9 cellular contexts compared by ENCODE assay signal in genomic region chr12:66241061-66242043, GRCh38. TPM values are rescaled to one million over a fixed set of nuclear protein-coding genes. Genes with fewer than 3 reads are reported as not detected.
A peak's percentile ranks its signal among the peaks of the same experiment; 100 is the strongest.
DNase-seq lines count a peak whose midpoint lies in the region; FAIRE-seq and TF ChIP-seq lines count a peak whose summit lies in the region.
"Had no signal": no experiment of that assay in that cellular context is flagged by ENCODE, and none has a peak within 500 bp of the region (broad histone marks: within the 10 kb centered on the region; RNA-seq: fewer than 3 reads in every experiment).

No MANE protein-coding gene starts in this region.

- no peaks in the 10 kb centered on the region for H3K79me2 ChIP-seq in PC-9 (ENCODE audit: low read depth)

- no peaks in the 10 kb centered on the region for H4K20me1 ChIP-seq in PC-9 (ENCODE audit: insufficient read depth)

- H3F3A ChIP-seq in PC-9 (ENCODE audit: insufficient read depth, low read depth): no peaks in the 10 kb centered on the region

- TF ChIP-seq CTCF in BJ (IDR thresholded peaks at IDR 0.05; ENCODE audit: insufficient read depth, low read depth, low read length) (no peak), bronchial epithelial cell (IDR thresholded peaks at IDR 0.05; ENCODE audit: insufficient read depth, low read length, severe bottlenecking) (no peak), PC-9 (conservative IDR thresholded peaks at IDR 0.05) (no peak), A673 (conservative IDR thresholded peaks at IDR 0.05; ENCODE audit: low read depth, low read length) (no peak)

- POLR2A ChIA-PET in BJ (lab: Charles Lee) (no interaction called here), PC-9 (lab: Charles Lee; ENCODE audit: unreplicated experiment) (no interaction called here), A673 (lab: Charles Lee; ENCODE audit: low non-redundant PET) (no interaction called here)

- CTCF ChIA-PET in BJ (lab: Yijun Ruan, JAX) (interaction anchor here (1.6 kb wide), 1 partner anchor 11 kb away, joined by 4 read pairs; no protein-coding TSS in a partner anchor), PC-9 (lab: Charles Lee) (no interaction called here), A673 (lab: Charles Lee) (no interaction called here)

- H3K27ac ChIP-seq in PC-9 (no peak overlapping the region), A673 (ENCODE audit: low read depth, low read length, poor library complexity, severe bottlenecking) (no peak overlapping the region)
- H3K27ac ChIP-seq: tibial artery had no signal

- H3K36me3 ChIP-seq in BJ (ENCODE audit: control insufficient read depth, insufficient read depth, low read length): no peaks in the 10 kb centered on the region
- H3K36me3 ChIP-seq in MG63: no peaks in the 10 kb centered on the region
- H3K36me3 ChIP-seq in bronchial epithelial cell (ENCODE audit: control insufficient read depth, insufficient read depth, low read length): no peaks in the 10 kb centered on the region
- no peaks in the 10 kb centered on the region for H3K36me3 ChIP-seq in PC-9 (ENCODE audit: low read depth)
- no peaks in the 10 kb centered on the region for H3K36me3 ChIP-seq in A673 (ENCODE audit: insufficient read depth, low read length, poor library complexity, severe bottlenecking)
- H3K36me3 ChIP-seq: tibial artery had no signal

- H3K4me1 ChIP-seq in PC-9 (replicated peaks; ENCODE audit: insufficient read depth): peaks cover 22% of the 10 kb centered on the region
- peaks cover 5% of the 10 kb centered on the region for H3K4me1 ChIP-seq in A673 (ENCODE audit: insufficient read depth, low read length, poor library complexity, severe bottlenecking)

- intact Hi-C loops in PC-9 (cut with micrococcal nuclease; ENCODE audit: unreplicated experiment) (no loop called here), A673 (cut with micrococcal nuclease; ENCODE audit: unreplicated experiment) (no loop called here)

- H3K4me2 ChIP-seq in PC-9: no peak overlapping the region

- no peak overlapping the region for H2AFZ ChIP-seq in PC-9

- no TSS peak for BruUV-seq in PC-9 (replicated peaks; lab: Mats Ljungman, UMichigan)
- no TSS peak for BruUV-seq in A673 (replicated peaks; lab: Mats Ljungman, UMichigan)

- no peaks in the 10 kb centered on the region for H3K9me2 ChIP-seq in PC-9 (ENCODE audit: insufficient read depth)

- H3K27me3 ChIP-seq in BJ (ENCODE audit: control insufficient read depth, insufficient read depth, low read length) (no peaks in the 10 kb centered on the region), MG63 (no peaks in the 10 kb centered on the region), bronchial epithelial cell (ENCODE audit: control insufficient read depth, insufficient read depth, low read length) (no peaks in the 10 kb centered on the region), PC-9 (ENCODE audit: insufficient read depth, low read depth) (no peaks in the 10 kb centered on the region), A673 (replicated peaks; ENCODE audit: insufficient read depth, low read depth, low read length, poor library complexity) (no peaks in the 10 kb centered on the region)
- H3K27me3 ChIP-seq: tibial artery had no signal

- H3K9me3 ChIP-seq in MG63: no peaks in the 10 kb centered on the region
- no peaks in the 10 kb centered on the region for H3K9me3 ChIP-seq in PC-9 (ENCODE audit: insufficient read depth, low read depth)
- H3K9me3 ChIP-seq in A673 (ENCODE audit: low read depth, low read length, poor library complexity, severe bottlenecking): no peaks in the 10 kb centered on the region
- H3K9me3 ChIP-seq: tibial artery had no signal

- FAIRE-seq in bronchial epithelial cell (lab: Jason Lieb, UNC) (no peak), frontal cortex (lab: Jason Lieb, UNC) (no peak)

- DNase-seq in BJ (ENCODE audit: low read depth): peak; percentile 71
- peak; percentile 9 for DNase-seq in MG63
- DNase-seq in bronchial epithelial cell (ENCODE audit: low read depth): peak; percentile 61
- DNase-seq in medulla oblongata (ENCODE audit: extremely low spot score): peak; percentile 42
- DNase-seq in PC-9: no peak
- no peak for DNase-seq in activated CD4-positive, CD25-positive, alpha-beta regulatory T cell treated with anti-CD3 and anti-CD28 coated beads, Interleukin-2, amount 50 U/mL, for 72 hours
- no peak for DNase-seq in frontal cortex (ENCODE audit: low spot score in 2 of 2)
- DNase-seq in A673 (ENCODE audit: low spot score): no peak
- DNase-seq: tibial artery had no signal

- H3K4me3 ChIP-seq in BJ (ENCODE audit: low read depth, low read length) (no peak overlapping the region), MG63 (no peak overlapping the region), bronchial epithelial cell (ENCODE audit: low read depth, low read length) (no peak overlapping the region), PC-9 (no peak overlapping the region), A673 (ENCODE audit: low read depth, low read length, poor library complexity, severe bottlenecking) (no peak overlapping the region)
- H3K4me3 ChIP-seq: tibial artery had no signal

RNA-seq across cellular contexts. Expression of gene IRAK3, which starts 52.3 kb away (rescaled TPM):
- 3.1 and 6.3 TPM in 2 replicates for polyA plus RNA-seq in BJ (2011; rRNA removed)
- 3.5 and 4.3 TPM in 2 replicates for polyA minus RNA-seq in BJ (2011; rRNA and poly(A)+ RNA removed)
- 2.3 and 4.6 TPM in 2 replicates for total RNA-seq in MG63 (2014; rRNA removed; shearing (Covaris generic); ENCODE audit: low replicate concordance)
- total RNA-seq in bronchial epithelial cell (1.0 and 1.6 TPM in 2 replicates), PC-9 (2021) (0.07 TPM in 1 of 2 replicates, not detected in the other), frontal cortex (4.1 TPM), A673 (2021) (0.19 and 0.37 TPM in 2 replicates)

Comparison
In these comparisons a context has a peak if more than half of its experiments do, and no peak if none do; other contexts are left out.
1. DNase-seq: peak in BJ (single experiment), MG63 (single experiment), bronchial epithelial cell (single experiment) and medulla oblongata (single experiment); none in PC-9 (0 of 2), activated CD4-positive, CD25-positive, alpha-beta regulatory T cell treated with anti-CD3 and anti-CD28 coated beads, Interleukin-2, amount 50 U/mL, for 72 hours (single experiment), frontal cortex (0 of 2) and A673 (single experiment).